12 cellular contexts compared by ENCODE assay signal in the genomic region with DNA sequence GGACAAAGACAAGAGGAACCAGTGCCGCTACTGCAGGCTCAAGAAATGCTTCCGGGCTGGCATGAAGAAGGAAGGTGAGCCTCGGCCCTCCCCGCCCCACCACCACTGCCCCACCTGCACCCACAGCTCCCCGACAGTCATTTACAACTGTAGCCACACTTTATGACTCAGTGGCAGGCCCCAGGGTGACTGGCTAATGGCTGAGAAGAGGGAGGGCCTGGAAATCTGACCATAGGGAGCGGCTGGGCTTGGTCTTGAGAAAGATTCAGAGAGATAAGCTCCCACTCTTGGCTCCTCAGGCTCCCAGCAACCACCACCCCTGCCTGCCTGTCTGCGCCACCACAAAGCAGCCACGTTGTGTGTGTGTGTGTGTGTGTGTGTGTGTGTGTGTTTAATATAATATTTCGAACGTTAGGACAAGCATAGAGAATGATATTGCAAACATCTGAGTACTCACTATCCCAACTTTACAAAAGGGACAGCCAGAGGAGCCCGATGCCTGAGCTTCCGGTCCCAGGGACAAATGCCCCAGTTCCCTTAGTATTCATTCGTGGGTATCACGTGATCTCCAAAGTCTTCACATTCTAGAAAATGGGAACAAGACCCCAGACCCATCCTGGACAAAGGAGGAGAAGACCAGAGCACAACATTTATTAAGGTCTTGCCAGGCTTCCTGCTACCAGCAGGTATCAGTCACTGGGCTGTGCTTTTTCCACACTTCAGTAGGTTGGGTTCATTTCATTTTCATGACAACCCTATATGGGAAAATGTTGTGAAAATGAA. TPM values are rescaled to one million over a fixed set of nuclear protein-coding genes. Genes with fewer than 3 reads are reported as not detected.
DNase-seq lines count a peak whose midpoint lies in the region; ATAC-seq, FAIRE-seq and TF ChIP-seq lines count a peak whose summit lies in the region.
"Had no signal": no experiment of that assay in that cellular context is flagged by ENCODE, and none has a peak within 500 bp of the region (broad histone marks: within the 10 kb centered on the region; RNA-seq: fewer than 3 reads in every experiment).

No MANE protein-coding gene starts in this region.

- DNase-seq in H54 (ENCODE audit: insufficient read length, low spot score), result peak; percentile 89
- peak; percentile 55 for DNase-seq in NOMO-1 treated with DMSO at 0.1 percent for 48 hours (lab: John Stamatoyannopoulos, UW; ENCODE audit: unreplicated experiment)
- peak; percentile 96 for DNase-seq in osteoblast (ENCODE audit: insufficient read length, low spot score, missing footprints)
- no peak for DNase-seq in hepatic stellate cell (ENCODE audit: low spot score)
- DNase-seq in ecto neural progenitor cell (ENCODE audit: low spot score), result no peak
- DNase-seq: activated CD4-positive, alpha-beta T cell treated with anti-CD3 and anti-CD28 coated beads, Interleukin-2, amount 50 U/mL, for 1 hour; DMS79; NCI-H1436; RPMI8226 had no signal

- H3K36me3 ChIP-seq in esophagus (ENCODE audit: control insufficient read depth in 2 of 2, insufficient read depth in 2 of 2, low read length in 1 of 2), result no peaks in the 10 kb centered on the region
- no peaks in the 10 kb centered on the region for H3K36me3 ChIP-seq in osteoblast (ENCODE audit: insufficient read depth, low read length)

- peaks cover 0 to 2% of the 10 kb centered on the region in 2 donors for H3K9me3 ChIP-seq in esophagus (ENCODE audit: control insufficient read depth in 2 of 2, insufficient read depth in 1 of 2, low read depth in 1 of 2, low read length in 1 of 2)
- H3K9me3 ChIP-seq in osteoblast (ENCODE audit: low read depth, low read length), result no peaks in the 10 kb centered on the region

- no peak for TF ChIP-seq POLR2A in H54 (IDR thresholded peaks at IDR 0.05; ENCODE audit: low read depth, low read length)

- no peaks in the 10 kb centered on the region for H4K20me1 ChIP-seq in osteoblast (ENCODE audit: insufficient read depth, low read length)

- no peaks in the 10 kb centered on the region for H3K79me2 ChIP-seq in osteoblast (ENCODE audit: insufficient read depth, low read length)

- H3K4me3 ChIP-seq in esophagus (ENCODE audit: low read depth in 1 of 2, low read length in 2 of 2) (no peak overlapping the region), osteoblast (ENCODE audit: insufficient read depth, low read length) (no peak overlapping the region)

- no peak for TF ChIP-seq CTCF in osteoblast (IDR thresholded peaks at IDR 0.05; ENCODE audit: extremely low read depth, low read depth, low read length)

- H3K27me3 ChIP-seq in esophagus (ENCODE audit: control insufficient read depth in 1 of 2, insufficient read depth in 2 of 2, low read length in 2 of 2) (no peaks in the 10 kb centered on the region), osteoblast (ENCODE audit: insufficient read depth, low read length) (no peaks in the 10 kb centered on the region)

- H3K27ac ChIP-seq in esophagus (ENCODE audit: low read depth in 2 of 2, low read length in 1 of 2), result peak overlapping the region; percentile 31 to 75
- peak overlapping the region; percentile 11 for H3K27ac ChIP-seq in osteoblast (ENCODE audit: low read depth, low read length)

- 55 to 60% methylated on average over 14 of the region's 14 CpGs for WGBS in esophagus, 2 donors

- H3K4me1 ChIP-seq in esophagus (ENCODE audit: control insufficient read depth in 2 of 2, insufficient read depth in 2 of 2, low read length in 1 of 2), result peaks cover 0 to 4% of the 10 kb centered on the region in 2 donors
- H3K4me1 ChIP-seq in osteoblast (ENCODE audit: insufficient read depth, low read length), result peaks cover 23% of the 10 kb centered on the region

- no peak for ATAC-seq in HG03520 (IDR thresholded peaks at IDR 0.05; ENCODE audit: unreplicated experiment)
- no peak for ATAC-seq in HG03196 (IDR thresholded peaks at IDR 0.05; ENCODE audit: unreplicated experiment)

- no peak for FAIRE-seq in H54 (lab: Jason Lieb, UNC)

- no peak overlapping the region for H3K4me2 ChIP-seq in osteoblast (ENCODE audit: insufficient read depth, low read length)

- H2AFZ ChIP-seq in osteoblast (ENCODE audit: low read length), result no peak overlapping the region

RNA-seq across cellular contexts. Expression of a gene that starts 52.1 kb away (rescaled TPM):
- under 1 TPM; 0.02 TPM for polyA plus RNA-seq in esophagus
- total RNA-seq in osteoblast, result not detected in 2 replicates

Comparison
In these comparisons a context has a peak if more than half of its experiments do, and no peak if none do; other contexts are left out.
1. DNase-seq: peak in H54 (single experiment), NOMO-1 treated with DMSO at 0.1 percent for 48 hours (single experiment) and osteoblast (single experiment); none in hepatic stellate cell (single experiment) and ecto neural progenitor cell (single experiment).